ENCODE assay signal across 7 cellular contexts in the genomic region with DNA sequence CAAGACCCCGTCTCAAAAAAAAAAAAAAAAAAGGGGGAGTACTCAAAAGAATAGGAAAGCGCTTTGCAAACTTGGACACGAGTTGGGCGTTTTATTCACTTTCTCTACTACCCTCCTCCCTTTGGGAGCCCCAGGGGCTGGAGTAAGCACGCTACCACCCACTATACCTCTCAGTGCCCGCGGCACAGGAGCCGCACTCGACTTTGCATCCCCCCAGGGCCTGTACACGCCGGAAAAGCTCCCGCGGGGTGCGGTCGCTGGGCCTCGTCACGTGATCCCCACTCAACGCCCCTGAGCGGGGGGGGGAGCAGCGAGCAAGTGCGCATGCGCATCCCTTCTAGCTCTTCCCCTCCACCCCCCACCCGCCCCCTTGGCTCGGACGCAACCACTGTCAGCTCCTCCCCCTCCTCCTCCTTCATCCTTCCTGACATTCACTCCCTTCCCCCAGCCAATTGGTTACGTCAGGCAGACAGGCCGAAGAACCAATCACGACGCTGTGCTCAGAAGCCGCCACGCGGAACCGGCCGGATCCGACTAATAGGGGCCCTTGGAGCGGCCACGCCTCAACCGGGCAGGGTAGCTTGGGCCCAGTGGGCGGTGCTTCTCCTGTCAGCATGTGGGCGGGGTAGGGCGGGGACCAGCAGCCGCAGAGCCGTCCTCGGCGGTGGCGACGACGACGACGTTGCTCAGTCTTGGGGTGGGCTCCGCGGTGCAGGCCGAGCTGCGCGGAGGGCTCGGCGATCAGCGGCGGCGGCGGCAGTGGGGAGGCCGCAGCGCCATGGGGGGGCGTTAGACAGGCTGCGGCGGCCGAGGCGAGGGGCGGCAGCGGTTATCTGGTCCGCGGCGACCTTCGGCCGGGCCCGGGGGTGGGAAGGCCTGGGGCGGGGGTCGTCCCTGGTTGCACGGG. TPM values are rescaled to one million over a fixed set of nuclear protein-coding genes. Genes with fewer than 3 reads are reported as not detected.
DNase-seq lines count a peak whose midpoint lies in the region; ATAC-seq, FAIRE-seq and TF ChIP-seq lines count a peak whose summit lies in the region.

A gene with protein sequence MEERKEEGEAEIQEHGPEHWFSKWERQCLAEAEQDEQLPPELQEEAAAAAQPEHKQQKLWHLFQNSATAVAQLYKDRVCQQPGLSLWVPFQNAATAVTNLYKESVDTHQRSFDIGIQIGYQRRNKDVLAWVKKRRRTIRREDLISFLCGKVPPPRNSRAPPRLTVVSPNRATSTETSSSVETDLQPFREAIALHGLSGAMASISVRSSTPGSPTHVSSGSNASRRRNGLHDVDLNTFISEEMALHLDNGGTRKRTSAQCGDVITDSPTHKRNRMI (plus strand): TSS at position 685 of the 907 bp plus-strand sequence. CDS start 401 bp downstream, outside the sequence.

- FAIRE-seq in GM18507 (lab: Jason Lieb, UNC): peak; percentile 99

- H3K36me3 ChIP-seq in hepatocyte (replicated peaks; ENCODE audit: insufficient read depth, low read depth): no peaks in the 10 kb centered on the region

- H3K4me3 ChIP-seq in hepatocyte: peak within 1 kb of the TSS; percentile 77

- H3K27me3 ChIP-seq in hepatocyte: no peaks in the 10 kb centered on the region

- DNase-seq in GM18507 (ENCODE audit: extremely low spot score, insufficient read length, low read depth) (peak; percentile 93), NCI-H2029 treated with DMSO at 0.1 percent for 48 hours (lab: John Stamatoyannopoulos, UW) (peak; percentile 97), T-helper 9 cell (peak; percentile 98), astrocyte of the hippocampus (ENCODE audit: low read depth, low spot score) (peak; percentile 100), hepatocyte (ENCODE audit: low spot score) (peak; percentile 100), retina (peak; percentile 97)

- peaks cover 45% of the 10 kb centered on the region for H3K79me2 ChIP-seq in hepatocyte

- H3K9me2 ChIP-seq in hepatocyte (replicated peaks; ENCODE audit: insufficient read depth): no peaks in the 10 kb centered on the region

- no peak for TF ChIP-seq CTCF in hepatocyte (IDR thresholded peaks at IDR 0.05; ENCODE audit: poor library complexity)

- WGBS in hepatocyte (ENCODE audit: low lambda C conversion rate, missing lambda C conversion rate): under 1% methylated on average over 48 of the region's 79 CpGs

- H3K27ac ChIP-seq in hepatocyte: peak within 1 kb of the TSS; percentile 92

- H3K4me2 ChIP-seq in hepatocyte: peak within 1 kb of the TSS; percentile 96

- H2AFZ ChIP-seq in hepatocyte: peak within 1 kb of the TSS; percentile 93

- peak; percentile 91 for ATAC-seq in HG02981 (IDR thresholded peaks at IDR 0.05; ENCODE audit: unreplicated experiment)

- no peaks in the 10 kb centered on the region for H3K9me3 ChIP-seq in hepatocyte (ENCODE audit: low read depth)

- peaks cover 26% of the 10 kb centered on the region for H3K4me1 ChIP-seq in hepatocyte (ENCODE audit: insufficient read depth)

- peaks cover 37% of the 10 kb centered on the region for H4K20me1 ChIP-seq in hepatocyte (ENCODE audit: insufficient read depth, poor library complexity, severe bottlenecking)

RNA-seq across cellular contexts. Expression of the gene that starts here (rescaled TPM):
- 58.4 and 69.0 TPM in 2 replicates for total RNA-seq in hepatocyte
- 20.2 and 21.4 TPM in 2 replicates for polyA plus RNA-seq in hepatocyte

Comparison
In these comparisons a context has a peak if more than half of its experiments do, and no peak if none do; other contexts are left out.
1. Peak in every context shown above with its lines: DNase-seq, ATAC-seq, H3K4me3 ChIP-seq and H3K27ac ChIP-seq.